In the genomic region with DNA sequence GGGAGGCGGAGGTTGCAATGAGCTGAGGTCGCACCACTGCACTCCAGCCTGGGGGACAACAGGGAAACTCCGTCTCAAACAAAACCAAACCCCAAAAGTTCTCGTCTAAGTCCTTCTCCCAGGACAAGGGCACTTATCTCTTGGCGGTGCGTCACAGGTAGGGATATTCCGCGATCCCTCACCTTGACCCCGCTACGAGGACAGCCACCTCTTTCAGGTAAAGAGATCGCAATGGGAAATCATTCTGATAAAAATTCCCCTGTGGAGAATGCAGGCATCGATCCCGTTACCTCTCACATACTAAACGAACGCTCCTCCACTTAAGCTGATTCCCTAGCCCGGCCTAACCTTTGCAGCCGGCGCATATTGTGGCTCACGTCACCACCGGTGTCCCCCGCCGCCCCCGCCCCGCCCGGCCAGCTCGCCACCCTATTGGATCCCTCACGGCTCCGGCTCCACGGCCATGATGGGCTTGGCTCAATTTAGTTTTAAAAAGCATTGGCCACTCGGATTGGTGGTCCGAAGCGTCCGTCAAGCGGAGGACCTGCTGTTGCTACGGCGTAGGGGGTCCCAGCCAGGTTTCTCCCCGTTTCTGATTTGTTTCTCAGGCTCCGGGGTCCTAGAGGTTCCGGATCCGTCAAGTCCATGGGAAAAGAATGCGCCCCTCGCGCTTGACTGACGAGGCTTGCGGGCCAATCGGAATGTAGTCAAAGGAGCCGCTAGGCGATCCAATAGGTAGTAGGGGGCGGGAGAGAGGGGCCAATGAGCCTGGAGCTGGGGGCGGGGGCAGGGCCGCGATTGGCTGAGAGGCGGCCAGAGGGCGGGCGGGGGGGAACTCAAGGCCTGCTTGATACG, we compare ENCODE assay signal across 8 cellular contexts. TPM values are rescaled to one million over a fixed set of nuclear protein-coding genes. Genes with fewer than 3 reads are reported as not detected.
DNase-seq lines count a peak whose midpoint lies in the region; ATAC-seq and TF ChIP-seq lines count a peak whose summit lies in the region.

No MANE protein-coding gene starts in this region.

- POLR2A ChIA-PET in Caco-2 (lab: Charles Lee) = interaction anchor here (0.5 to 1.4 kb wide), 13 partner anchors 26 to 1296 kb away, joined by 3 to 13 read pairs (median 4); partner anchors contain the start of gene C11orf24

- no peak overlapping the region for H4K5ac ChIP-seq in mesendoderm (ENCODE audit: low read length)

- no peaks in the 10 kb centered on the region for H3K79me1 ChIP-seq in mesendoderm (ENCODE audit: low read length)

- H3K4ac ChIP-seq in mesendoderm (ENCODE audit: low read depth, low read length) = no peak overlapping the region

- CTCF ChIA-PET in Caco-2 (lab: Charles Lee) = interaction anchor here (0.6 to 1.0 kb wide), 8 partner anchors 45 to 662 kb away, joined by 3 to 4 read pairs (median 3); partner anchors contain the start of gene C11orf24

- TF ChIP-seq CTCF in Caco-2 (IDR thresholded peaks at IDR 0.05; ENCODE audit: insufficient read depth in 1 of 2, low read depth in 1 of 2, low read length in 1 of 2, severe bottlenecking in 1 of 2, unreplicated experiment in 1 of 2) = no peak
- TF ChIP-seq CTCF in endodermal cell (conservative IDR thresholded peaks at IDR 0.05) = no peak

- peaks cover 26% of the 10 kb centered on the region for H3K4me1 Mint-ChIP-seq in Caco-2 (ENCODE audit: low read depth, unreplicated experiment)
- H3K4me1 Mint-ChIP-seq in endodermal cell = peaks cover 18% of the 10 kb centered on the region

- peaks cover 3% of the 10 kb centered on the region; the same call in 1 of the 2 replicates for H3K36me3 ChIP-seq in Caco-2 (ENCODE audit: control insufficient read depth, insufficient read depth, low read length)
- no peaks in the 10 kb centered on the region for H3K36me3 ChIP-seq in HUES48 (ENCODE audit: control insufficient read depth, insufficient read depth, low read length)
- peaks cover 11% of the 10 kb centered on the region for H3K36me3 ChIP-seq in endodermal cell (ENCODE audit: control insufficient read depth, insufficient read depth, low read length)
- H3K36me3 ChIP-seq in mesendoderm (ENCODE audit: control insufficient read depth, insufficient read depth, low read length) = no peaks in the 10 kb centered on the region

- H3K36me3 Mint-ChIP-seq in Caco-2 (ENCODE audit: insufficient read depth, unreplicated experiment) (peaks cover 42% of the 10 kb centered on the region), endodermal cell (ENCODE audit: low read depth) (no peaks in the 10 kb centered on the region)

- H3K4me1 ChIP-seq in Caco-2 (peaks cover 17% of the 10 kb centered on the region), HUES48 (ENCODE audit: control insufficient read depth, insufficient read depth, low read length) (peaks cover 19% of the 10 kb centered on the region), endodermal cell (ENCODE audit: control insufficient read depth, insufficient read depth, low read length) (peaks cover 6% of the 10 kb centered on the region), mesendoderm (ENCODE audit: control insufficient read depth, low read depth, low read length) (peaks cover 7% of the 10 kb centered on the region)

- H3K9ac ChIP-seq in HUES48 (ENCODE audit: low read depth, low read length) = peak overlapping the region; percentile 91
- H3K9ac ChIP-seq in endodermal cell (ENCODE audit: extremely low read depth, low read length, poor library complexity, severe bottlenecking) = peak overlapping the region; percentile 88
- peak overlapping the region; percentile 65 for H3K9ac ChIP-seq in mesendoderm (ENCODE audit: low read length)

- H3K4me3 ChIP-seq in Caco-2 (ENCODE audit: low read depth, low read length) = peak overlapping the region; percentile 88
- peak overlapping the region; percentile 94 for H3K4me3 ChIP-seq in HUES48 (ENCODE audit: low read depth, low read length)
- H3K4me3 ChIP-seq in endodermal cell (ENCODE audit: low read length) = peak overlapping the region; percentile 100
- peak overlapping the region; percentile 61 for H3K4me3 ChIP-seq in mesendoderm (ENCODE audit: low read length)

- peaks cover 42% of the 10 kb centered on the region for H3K79me2 ChIP-seq in mesendoderm (ENCODE audit: control insufficient read depth, insufficient read depth, low read length)

- no peak overlapping the region for H2BK15ac ChIP-seq in mesendoderm (replicated peaks; ENCODE audit: low read depth)

- no peaks in the 10 kb centered on the region for H3K9me3 ChIP-seq in Caco-2
- H3K9me3 ChIP-seq in HUES48 (ENCODE audit: control insufficient read depth, insufficient read depth, low read length) = no peaks in the 10 kb centered on the region
- no peaks in the 10 kb centered on the region for H3K9me3 ChIP-seq in endodermal cell (ENCODE audit: control insufficient read depth, low read length)

- H3K27ac ChIP-seq in HUES48 (ENCODE audit: low read depth, low read length) = peak overlapping the region; percentile 98
- peak overlapping the region; percentile 96 for H3K27ac ChIP-seq in endodermal cell (ENCODE audit: low read depth, low read length)
- H3K27ac ChIP-seq in mesendoderm (ENCODE audit: low read depth, low read length) = peak overlapping the region; percentile 66

- no peaks in the 10 kb centered on the region for H3K9me3 Mint-ChIP-seq in Caco-2 (ENCODE audit: unreplicated experiment)
- no peaks in the 10 kb centered on the region for H3K9me3 Mint-ChIP-seq in endodermal cell

- H2BK5ac ChIP-seq in mesendoderm (ENCODE audit: low read length) = no peak overlapping the region

- 3 to 8% methylated on average over 23 to 56 of the region's 56 CpGs for WGBS in endodermal cell (ENCODE audit: insufficient coverage in 1 of 2, insufficient read length in 1 of 2), 2 experiments
- no CpG with 5 or more reads among the region's 56 CpGs for WGBS in mesendoderm (ENCODE audit: extremely low coverage, insufficient coverage, low lambda C conversion rate)

- peak overlapping the region; percentile 7 for H3K4me2 ChIP-seq in mesendoderm (ENCODE audit: low read length)

- H2AK5ac ChIP-seq in mesendoderm (ENCODE audit: low read length) = no peak overlapping the region

- no peak overlapping the region for H3K23ac ChIP-seq in mesendoderm (ENCODE audit: low read length)

- DNase-seq in Caco-2 (peak; percentile 99 to 100), NOMO-1 treated with dmso at 0.1 percent for 144 hours (lab: John Stamatoyannopoulos, UW; ENCODE audit: unreplicated experiment) (peak; percentile 98), endodermal cell (peak; percentile 99), mesendoderm (peak; percentile 100)
- DNase-seq in activated CD8-positive, alpha-beta memory T cell treated with anti-CD3 and anti-CD28 coated beads, Interleukin-2, amount 50 U/mL, for 1 hour (ENCODE audit: extremely low read depth) = peak; percentile 95
- DNase-seq in stimulated activated CD8-positive, alpha-beta memory T cell treated with anti-CD3 and anti-CD28 coated beads, Interleukin-12 subunit alpha, Interleukin-12 subunit beta, amount 100 ng/mL, for 24 hours (ENCODE audit: extremely low read depth) = peak; percentile 87

- H3K27ac Mint-ChIP-seq in Caco-2 (ENCODE audit: unreplicated experiment) (peak overlapping the region; percentile 99), endodermal cell (peak overlapping the region; percentile 97)

- ATAC-seq in GM21423 (IDR thresholded peaks at IDR 0.05; ENCODE audit: unreplicated experiment) = peak; percentile 76

- TSS peak; percentile 95 for BruUV-seq in Caco-2 (replicated peaks; lab: Mats Ljungman, UMichigan)

- H4K8ac ChIP-seq in mesendoderm (ENCODE audit: low read depth, low read length) = no peak overlapping the region

- no peaks in the 10 kb centered on the region for H3K27me3 Mint-ChIP-seq in Caco-2 (ENCODE audit: insufficient read depth, unreplicated experiment)
- no peaks in the 10 kb centered on the region for H3K27me3 Mint-ChIP-seq in endodermal cell (ENCODE audit: insufficient read depth)

- H3K18ac ChIP-seq in mesendoderm (ENCODE audit: low read length) = no peak overlapping the region

- no peak overlapping the region for H2BK120ac ChIP-seq in mesendoderm (ENCODE audit: low read depth, low read length)

- H3K56ac ChIP-seq in mesendoderm (ENCODE audit: low read length) = peak overlapping the region; percentile 97

- H3K27me3 ChIP-seq in Caco-2 (replicated peaks; ENCODE audit: control insufficient read depth, insufficient read depth, low read length) (no peaks in the 10 kb centered on the region), HUES48 (ENCODE audit: control insufficient read depth, insufficient read depth, low read length) (no peaks in the 10 kb centered on the region), endodermal cell (ENCODE audit: control insufficient read depth, insufficient read depth, low read length, poor library complexity, severe bottlenecking) (no peaks in the 10 kb centered on the region), mesendoderm (ENCODE audit: insufficient read depth, low read length, poor library complexity) (no peaks in the 10 kb centered on the region)

- intact Hi-C loops in Caco-2 (cut with micrococcal nuclease; ENCODE audit: unreplicated experiment) = loop anchor here (1.0 to 2.0 kb wide), 2 partner anchors 13 to 73 kb away; no protein-coding TSS in a partner anchor

- H3K4me3 Mint-ChIP-seq in Caco-2 (ENCODE audit: unreplicated experiment) = peak overlapping the region; percentile 96
- peak overlapping the region; percentile 83 for H3K4me3 Mint-ChIP-seq in endodermal cell

RNA-seq across cellular contexts. Expression of gene PPP6R3, which starts 0.4 kb away (rescaled TPM):
- total RNA-seq in Caco-2 (2022) = 271 and 276 TPM in 2 replicates
- 100 to 1,000 TPM; 118 to 136 TPM for total RNA-seq in endodermal cell
- 83.3 TPM for polyA plus RNA-seq in endodermal cell (2013, experiment 1 of 2)
- 88.5 TPM for polyA plus RNA-seq in endodermal cell (2013, experiment 2 of 2)
- 92.3 TPM for polyA plus RNA-seq in mesendoderm (2013, experiment 1 of 2)
- 93.3 TPM for polyA plus RNA-seq in mesendoderm (2013, experiment 2 of 2)

Comparison
In these comparisons a context has a peak if more than half of its experiments do, and no peak if none do; other contexts are left out.
1. Peak in every context shown above with its lines: DNase-seq, ATAC-seq, H3K4me3 ChIP-seq and H3K27ac ChIP-seq.